Comparison of ENCODE assay signal across 22 cellular contexts in the genomic region with DNA sequence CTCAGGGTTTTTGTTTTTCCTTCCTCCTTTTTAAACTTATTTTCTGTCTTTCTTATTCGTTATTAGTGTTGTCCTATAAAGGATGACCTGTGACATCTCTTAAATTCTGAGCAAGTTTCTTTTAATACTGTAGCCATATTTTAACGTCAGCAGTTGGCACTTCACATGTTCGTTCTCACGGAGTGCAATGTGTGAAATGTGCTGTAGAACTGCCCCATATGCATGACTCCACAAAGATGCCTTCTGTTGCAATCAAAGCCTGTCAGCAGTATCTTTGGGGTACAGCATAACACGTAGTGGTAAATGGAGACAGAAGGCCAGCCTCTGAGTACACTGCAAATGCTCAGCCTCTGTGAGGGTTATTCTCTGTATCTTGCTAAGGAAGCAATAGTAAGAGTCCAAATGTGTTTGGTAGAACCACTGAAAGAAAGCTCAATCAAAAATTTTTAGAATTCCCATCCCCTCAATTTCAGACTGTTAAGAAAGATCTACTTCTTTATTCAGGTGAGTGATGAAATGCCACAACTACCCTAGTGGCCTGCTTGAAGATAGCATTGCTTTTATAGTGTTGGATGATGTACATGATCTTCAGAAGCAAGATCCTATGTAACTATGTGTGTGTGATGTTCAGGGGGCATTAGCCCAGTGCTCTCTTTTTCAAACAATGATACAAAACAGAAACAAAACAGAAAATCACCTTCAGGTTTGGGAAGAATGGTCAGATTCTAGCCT.
DNase-seq lines count a peak whose midpoint lies in the region; ATAC-seq and TF ChIP-seq lines count a peak whose summit lies in the region.
"Had no signal": no experiment of that assay in that cellular context is flagged by ENCODE, and none has a peak within 500 bp of the region (broad histone marks: within the 10 kb centered on the region; RNA-seq: fewer than 3 reads in every experiment).

No MANE protein-coding gene starts in this region.

- intact Hi-C loops in tibial artery (cut with DNase I; ENCODE audit: low total_unique reads), result no loop called here
- intact Hi-C loops in MCF 10A (cut with micrococcal nuclease), result loop anchor here (10.0 kb wide), 1 partner anchor 605 kb away; no protein-coding TSS in a partner anchor
- intact Hi-C loops in thyroid gland (cut with DNase I), result loop anchor here (10.0 kb wide), 1 partner anchor 155 kb away; no protein-coding TSS in a partner anchor

- H3K9me3 Mint-ChIP-seq in endothelial cell (ENCODE audit: unreplicated experiment) (no peaks in the 10 kb centered on the region), MCF 10A (ENCODE audit: unreplicated experiment) (no peaks in the 10 kb centered on the region)
- H3K9me3 Mint-ChIP-seq: activated CD4-positive, alpha-beta memory T cell treated with anti-CD3 and anti-CD28 coated beads for 36 hours; activated naive CD4-positive, alpha-beta T cell treated with anti-CD3 and anti-CD28 coated beads, Interleukin-2, amount 10 ng/mL, durations not matched to agents 7 days and 5 days; naive thymus-derived CD8-positive, alpha-beta T cell; stimulated activated naive B cell treated with anti-CD40 and anti-IgM and Interleukin-4, amounts not matched to agents 10 μg/mL and 1 μg/mL and 100 μg/mL, for 72 hours had no signal

- H3K36me3 Mint-ChIP-seq in endothelial cell (ENCODE audit: low read depth, unreplicated experiment) (no peaks in the 10 kb centered on the region), MCF 10A (ENCODE audit: insufficient read depth, unreplicated experiment) (no peaks in the 10 kb centered on the region)
- H3K36me3 Mint-ChIP-seq: activated CD4-positive, alpha-beta memory T cell treated with anti-CD3 and anti-CD28 coated beads for 36 hours; activated naive CD4-positive, alpha-beta T cell treated with anti-CD3 and anti-CD28 coated beads, Interleukin-2, amount 10 ng/mL, durations not matched to agents 7 days and 5 days; CD14-positive monocyte; naive thymus-derived CD8-positive, alpha-beta T cell; stimulated activated naive B cell treated with anti-CD40 and anti-IgM and Interleukin-4, amounts not matched to agents 10 μg/mL and 1 μg/mL and 100 μg/mL, for 72 hours had no signal

- H3K27me3 Mint-ChIP-seq in endothelial cell (ENCODE audit: unreplicated experiment) (no peaks in the 10 kb centered on the region), MCF 10A (ENCODE audit: insufficient read depth, unreplicated experiment) (no peaks in the 10 kb centered on the region)
- H3K27me3 Mint-ChIP-seq: naive thymus-derived CD8-positive, alpha-beta T cell; stimulated activated naive B cell treated with anti-CD40 and anti-IgM and Interleukin-4, amounts not matched to agents 10 μg/mL and 1 μg/mL and 100 μg/mL, for 72 hours had no signal

- POLR2A ChIA-PET in MCF 10A (lab: Yijun Ruan, JAX), result no interaction called here

- BruUV-seq in MCF 10A (replicated peaks; lab: Mats Ljungman, UMichigan), result no TSS peak

- no peaks in the 10 kb centered on the region for H3K27me3 ChIP-seq in tibial artery
- no peaks in the 10 kb centered on the region for H3K27me3 ChIP-seq in thyroid gland
- H3K27me3 ChIP-seq: upper lobe of right lung had no signal

- H3K4me1 Mint-ChIP-seq in endothelial cell (ENCODE audit: unreplicated experiment) (peaks cover 8% of the 10 kb centered on the region), MCF 10A (ENCODE audit: insufficient read depth, unreplicated experiment) (no peaks in the 10 kb centered on the region)
- H3K4me1 Mint-ChIP-seq: activated naive CD4-positive, alpha-beta T cell treated with anti-CD3 and anti-CD28 coated beads, Interleukin-2, amount 10 ng/mL, durations not matched to agents 7 days and 5 days; CD14-positive monocyte; naive thymus-derived CD8-positive, alpha-beta T cell had no signal

- DNase-seq in DMS53 (lab: John Stamatoyannopoulos, UW), result peak; percentile 20
- DNase-seq in DMS53 treated with DMSO at 0.1 percent for 48 hours (lab: John Stamatoyannopoulos, UW; ENCODE audit: unreplicated experiment), result no peak
- peak; percentile 24 for DNase-seq in HT-29 (ENCODE audit: low spot score)
- no peak for DNase-seq in endothelial cell (ENCODE audit: low spot score)
- DNase-seq in tibial artery, result no peak
- no peak for DNase-seq in MCF 10A (ENCODE audit: unreplicated experiment)
- DNase-seq in thyroid gland, result no peak
- DNase-seq: 8988T; activated CD4-positive, alpha-beta memory T cell treated with anti-CD3 and anti-CD28 coated beads for 36 hours; activated naive CD4-positive, alpha-beta T cell treated with anti-CD3 and anti-CD28 coated beads, Interleukin-2, amount 10 ng/mL, durations not matched to agents 7 days and 5 days; activated T-cell treated with anti-CD3 and anti-CD28 coated beads, Interleukin-2, amount 50 U/mL, for 1 hour; cortex of kidney; DMS79; GM23248; naive thymus-derived CD8-positive, alpha-beta T cell; NCI-H2227 treated with DMSO at 0.1 percent for 48 hours; psoas muscle; stimulated activated naive B cell treated with anti-CD40 and anti-IgM and Interleukin-4, amounts not matched to agents 10 μg/mL and 1 μg/mL and 100 μg/mL, for 72 hours; upper lobe of right lung had no signal

- H3K27ac Mint-ChIP-seq in endothelial cell (ENCODE audit: unreplicated experiment) (no peak overlapping the region), MCF 10A (ENCODE audit: low read depth, unreplicated experiment) (no peak overlapping the region)
- H3K27ac Mint-ChIP-seq: activated CD4-positive, alpha-beta memory T cell treated with anti-CD3 and anti-CD28 coated beads for 36 hours; activated naive CD4-positive, alpha-beta T cell treated with anti-CD3 and anti-CD28 coated beads, Interleukin-2, amount 10 ng/mL, durations not matched to agents 7 days and 5 days; CD14-positive monocyte; naive thymus-derived CD8-positive, alpha-beta T cell; stimulated activated naive B cell treated with anti-CD40 and anti-IgM and Interleukin-4, amounts not matched to agents 10 μg/mL and 1 μg/mL and 100 μg/mL, for 72 hours had no signal

- H3K27ac ChIP-seq in tibial artery (peak overlapping the region; percentile 26 to 38), thyroid gland (no peak overlapping the region)
- H3K27ac ChIP-seq: epithelial cell of prostate, GM23248, psoas muscle, upper lobe of right lung had no signal

- H3K9me3 ChIP-seq in tibial artery (no peaks in the 10 kb centered on the region), thyroid gland (no peaks in the 10 kb centered on the region)
- H3K9me3 ChIP-seq: psoas muscle, upper lobe of right lung had no signal

- CTCF ChIA-PET in MCF 10A (lab: Yijun Ruan, JAX), result no interaction called here

- H3K36me3 ChIP-seq in tibial artery (no peaks in the 10 kb centered on the region), thyroid gland (no peaks in the 10 kb centered on the region)
- H3K36me3 ChIP-seq: upper lobe of right lung had no signal

- WGBS in thyroid gland, 2 donors, result 85 to 86% methylated on average over 5 of the region's 5 CpGs

- TF ChIP-seq POLR2A in thyroid gland (IDR thresholded peaks at IDR 0.05), result no peak

- TF ChIP-seq CTCF in endothelial cell (IDR thresholded peaks at IDR 0.05; ENCODE audit: unreplicated experiment) (peak; percentile 17), tibial artery (IDR thresholded peaks at IDR 0.05) (no peak), MCF 10A (IDR thresholded peaks at IDR 0.05; ENCODE audit: unreplicated experiment) (no peak), thyroid gland (IDR thresholded peaks at IDR 0.05) (no peak)

- no peak overlapping the region for H3K4me3 Mint-ChIP-seq in endothelial cell (ENCODE audit: unreplicated experiment)
- no peak overlapping the region for H3K4me3 Mint-ChIP-seq in MCF 10A (ENCODE audit: unreplicated experiment)
- H3K4me3 Mint-ChIP-seq: activated CD4-positive, alpha-beta memory T cell treated with anti-CD3 and anti-CD28 coated beads for 36 hours; activated naive CD4-positive, alpha-beta T cell treated with anti-CD3 and anti-CD28 coated beads, Interleukin-2, amount 10 ng/mL, durations not matched to agents 7 days and 5 days; CD14-positive monocyte; naive thymus-derived CD8-positive, alpha-beta T cell; stimulated activated naive B cell treated with anti-CD40 and anti-IgM and Interleukin-4, amounts not matched to agents 10 μg/mL and 1 μg/mL and 100 μg/mL, for 72 hours had no signal

- ATAC-seq in HG03354 (IDR thresholded peaks at IDR 0.05; ENCODE audit: poor library complexity, severe bottlenecking, unreplicated experiment), result no peak
- ATAC-seq: naive thymus-derived CD8-positive, alpha-beta T cell; psoas muscle; stimulated activated naive B cell treated with anti-CD40 and anti-IgM and Interleukin-4, amounts not matched to agents 10 μg/mL and 1 μg/mL and 100 μg/mL, for 72 hours; upper lobe of right lung had no signal

- H3K4me3 ChIP-seq in tibial artery (no peak overlapping the region), thyroid gland (replicated peaks in 1 of 3) (no peak overlapping the region)
- H3K4me3 ChIP-seq: GM23248, psoas muscle, upper lobe of right lung had no signal

- H3K4me1 ChIP-seq in tibial artery, result peaks cover 0 to 20% (median 0%) of the 10 kb centered on the region in 4 donors
- no peaks in the 10 kb centered on the region for H3K4me1 ChIP-seq in thyroid gland
- H3K4me1 ChIP-seq: psoas muscle, upper lobe of right lung had no signal

Comparison
In these comparisons a context has a peak if more than half of its experiments do, and no peak if none do; other contexts are left out.
1. DNase-seq: peak in DMS53 (single experiment) and HT-29 (single experiment); none in DMS53 treated with DMSO at 0.1 percent for 48 hours (single experiment), endothelial cell (single experiment), tibial artery (0 of 2), MCF 10A (single experiment) and thyroid gland (0 of 2).
2. H3K27ac ChIP-seq: peak in tibial artery (2 of 2); none in thyroid gland (0 of 3).